ENCODE assay signal across 37 cellular contexts in genomic region chr1:213019450-213019849, GRCh38. TPM values are rescaled to one million over a fixed set of nuclear protein-coding genes. Genes with fewer than 3 reads are reported as not detected.
DNase-seq lines count a peak whose midpoint lies in the region; ATAC-seq, FAIRE-seq and TF ChIP-seq lines count a peak whose summit lies in the region.
"Had no signal": no experiment of that assay in that cellular context is flagged by ENCODE, and none has a peak within 500 bp of the region (broad histone marks: within the 10 kb centered on the region; RNA-seq: fewer than 3 reads in every experiment).

No MANE protein-coding gene starts in this region.

- peaks cover 10% of the 10 kb centered on the region for H3K4me1 Mint-ChIP-seq in T-helper 17 cell

- H3K27me3 ChIP-seq in HepG2 (ENCODE audit: control insufficient read depth in 1 of 2, insufficient read depth in 2 of 2, low read length in 2 of 2), result peaks cover 0 to 3% of the 10 kb centered on the region in 2 experiments; a peak in 1 of 5 replicates
- H3K27me3 ChIP-seq in right lobe of liver, result no peaks in the 10 kb centered on the region
- no peaks in the 10 kb centered on the region for H3K27me3 ChIP-seq in PC-3 (ENCODE audit: low read length)
- no peaks in the 10 kb centered on the region for H3K27me3 ChIP-seq in K562 (ENCODE audit: control insufficient read depth in 2 of 2, insufficient read depth in 2 of 2, low read length in 2 of 2)
- H3K27me3 ChIP-seq in esophagus squamous epithelium, result peaks cover 0 to 18% (median 0%) of the 10 kb centered on the region in 4 donors
- H3K27me3 ChIP-seq: BE2C; BLaER1; BLaER1 treated with 17β-estradiol and CSF1 and Interleukin-3, amounts not matched to agents 10 nM and 100 nM had no signal

- FAIRE-seq in HepG2 (lab: Jason Lieb, UNC) (no peak), K562 (lab: Jason Lieb, UNC) (no peak)
- FAIRE-seq: A204.1, A549, D721Med had no signal

- in situ Hi-C loops in HepG2 (cut with HindIII; ENCODE audit: extremely low pct_ligation_motif_present, low pct_unique_long_range_greater_than_20kb) (no loop called here), K562 (cut with MboI) (no loop called here)

- H3K9me2 ChIP-seq in PC-3 (replicated peaks; ENCODE audit: low read length), result no peaks in the 10 kb centered on the region

- H3K9ac ChIP-seq in HepG2 (ENCODE audit: insufficient read depth, low read depth, low read length) (no peak overlapping the region), PC-3 (ENCODE audit: low read length) (no peak overlapping the region), K562 (ENCODE audit: insufficient read depth in 1 of 2, low read depth in 2 of 2, low read length in 2 of 2) (no peak overlapping the region)
- H3K9ac ChIP-seq: BLaER1; BLaER1 treated with 17β-estradiol and CSF1 and Interleukin-3, amounts not matched to agents 10 nM and 100 nM had no signal

- H2AFZ ChIP-seq in HepG2 (ENCODE audit: low read length) (no peak overlapping the region), PC-3 (ENCODE audit: low read length) (no peak overlapping the region), K562 (ENCODE audit: low read depth, low read length) (no peak overlapping the region)

- TF ChIP-seq POLR2A in HepG2 (IDR thresholded peaks at IDR 0.05; ENCODE audit: insufficient read depth in 1 of 2, low read depth in 2 of 2, low read length in 2 of 2) (no peak), right lobe of liver (IDR thresholded peaks at IDR 0.05) (no peak), K562 (conservative IDR thresholded peaks at IDR 0.05) (no peak), esophagus squamous epithelium (IDR thresholded peaks at IDR 0.05) (no peak)

- intact Hi-C loops in HepG2 (cut with micrococcal nuclease; ENCODE audit: unreplicated experiment) (loop anchor here (5.0 kb wide), 1 partner anchor 33 kb away; the partner anchor contains the start of gene RPS6KC1), right lobe of liver (cut with DNase I) (no loop called here), PC-3 (cut with micrococcal nuclease) (loop anchor here (1.0 to 5.0 kb wide), 4 partner anchors 51 to 532 kb away; partner anchors contain the start of gene FLVCR1), K562 (cut with micrococcal nuclease) (no loop called here), esophagus squamous epithelium (cut with DNase I) (no loop called here)

- peaks cover 8% of the 10 kb centered on the region for H3K79me2 ChIP-seq in HepG2 (ENCODE audit: insufficient read depth, low read length)
- peaks cover 7% of the 10 kb centered on the region for H3K79me2 ChIP-seq in PC-3 (ENCODE audit: low read length)
- H3K79me2 ChIP-seq in K562 (ENCODE audit: control insufficient read depth, insufficient read depth, low read length), result peaks cover 8% of the 10 kb centered on the region

- peaks cover 10% of the 10 kb centered on the region for H3F3A ChIP-seq in PC-3 (ENCODE audit: low read length, unreplicated experiment)

- H3K27ac Mint-ChIP-seq in T-helper 17 cell, result no peak overlapping the region
- H3K27ac Mint-ChIP-seq: B cell; CD14-positive monocyte; CD4-positive, alpha-beta memory T cell; CD4-positive, alpha-beta T cell; CD4-positive, CD25-positive, alpha-beta regulatory T cell; CD8-positive, alpha-beta T cell had no signal

- no peaks in the 10 kb centered on the region for H3K9me1 ChIP-seq in K562 (ENCODE audit: control insufficient read depth, insufficient read depth, low read length)

- H3K4me1 ChIP-seq in HepG2 (ENCODE audit: insufficient read depth, low read length) (peaks cover 16% of the 10 kb centered on the region), right lobe of liver (peaks cover 0 to 3% (median under 1%) of the 10 kb centered on the region in 4 donors), PC-3 (ENCODE audit: insufficient read depth, low read length) (peaks cover 33% of the 10 kb centered on the region), K562 (replicated peaks in 1 of 2; ENCODE audit: control insufficient read depth in 2 of 2, insufficient read depth in 2 of 2, low read length in 2 of 2) (peaks cover 14 to 15% of the 10 kb centered on the region in 2 experiments), esophagus squamous epithelium (peaks cover 0 to 10% (median under 1%) of the 10 kb centered on the region in 3 donors)
- H3K4me1 ChIP-seq: BE2C, Caco-2 had no signal

- ATAC-seq in HepG2 (no peak), right lobe of liver (no peak), PC-3 (no peak), T-helper 17 cell (no peak), K562 (no peak)
- ATAC-seq: A549; CD8-positive, alpha-beta T cell had no signal

- no peak overlapping the region for H3K4me2 ChIP-seq in HepG2 (ENCODE audit: low read depth, low read length)
- H3K4me2 ChIP-seq in PC-3 (ENCODE audit: low read length), result peak overlapping the region; percentile 12; the same call in 1 of the 2 replicates
- H3K4me2 ChIP-seq in K562 (ENCODE audit: insufficient read depth, low read length), result no peak overlapping the region
- H3K4me2 ChIP-seq: A549; BLaER1; BLaER1 treated with 17β-estradiol and CSF1 and Interleukin-3, amounts not matched to agents 10 nM and 100 nM had no signal

- BruUV-seq in HepG2 (replicated peaks; lab: Mats Ljungman, UMichigan) (no TSS peak), PC-3 (replicated peaks; lab: Mats Ljungman, UMichigan) (no TSS peak), K562 (replicated peaks; lab: Mats Ljungman, UMichigan) (no TSS peak)

- H3K9me3 ChIP-seq in HepG2 (ENCODE audit: low read length) (no peaks in the 10 kb centered on the region), right lobe of liver (no peaks in the 10 kb centered on the region), PC-3 (ENCODE audit: low read length) (no peaks in the 10 kb centered on the region), T-helper 17 cell (ENCODE audit: control insufficient read depth, low read length, poor library complexity, severe bottlenecking) (no peaks in the 10 kb centered on the region), K562 (replicated peaks; ENCODE audit: control insufficient read depth, insufficient read depth, low read depth, low read length) (no peaks in the 10 kb centered on the region), esophagus squamous epithelium (no peaks in the 10 kb centered on the region)
- H3K9me3 ChIP-seq: A549, BE2C, BLaER1, Caco-2 had no signal

- POLR2A ChIA-PET in HepG2 (lab: Yijun Ruan, JAX) (no interaction called here), PC-3 (lab: Charles Lee; ENCODE audit: unreplicated experiment) (interaction anchor here (0.6 kb wide), 1 partner anchor 17 kb away, joined by 3 read pairs; no protein-coding TSS in a partner anchor), K562 (lab: Yijun Ruan, JAX) (interaction anchor here (1.8 to 2.3 kb wide), 2 partner anchors 8 to 26 kb away, joined by 6 to 8 read pairs; no protein-coding TSS in a partner anchor)

- H3K4me3 Mint-ChIP-seq in T-helper 17 cell, result peak overlapping the region; percentile 2
- H3K4me3 Mint-ChIP-seq: B cell; CD4-positive, alpha-beta memory T cell; CD4-positive, alpha-beta T cell; CD8-positive, alpha-beta T cell had no signal

- no peaks in the 10 kb centered on the region for H3K36me3 ChIP-seq in HepG2 (replicated peaks in 1 of 2; ENCODE audit: control insufficient read depth in 1 of 2, insufficient read depth in 2 of 2, low read length in 2 of 2)
- H3K36me3 ChIP-seq in right lobe of liver, result no peaks in the 10 kb centered on the region
- H3K36me3 ChIP-seq in PC-3 (ENCODE audit: low read depth, low read length), result no peaks in the 10 kb centered on the region
- no peaks in the 10 kb centered on the region for H3K36me3 ChIP-seq in K562 (ENCODE audit: control insufficient read depth, insufficient read depth, low read length)
- H3K36me3 ChIP-seq in esophagus squamous epithelium, result no peaks in the 10 kb centered on the region
- H3K36me3 ChIP-seq: BE2C; BLaER1; BLaER1 treated with 17β-estradiol and CSF1 and Interleukin-3, amounts not matched to agents 10 nM and 100 nM had no signal

- H3K27ac ChIP-seq in HepG2 (ENCODE audit: extremely low read length, insufficient read depth, low read length) (no peak overlapping the region), right lobe of liver (no peak overlapping the region), PC-3 (ENCODE audit: low read length) (no peak overlapping the region), K562 (ENCODE audit: extremely low read depth, low read depth, low read length) (no peak overlapping the region), esophagus squamous epithelium (no peak overlapping the region)
- H3K27ac ChIP-seq: 22Rv1; A549; BLaER1; BLaER1 treated with 17β-estradiol and CSF1 and Interleukin-3, amounts not matched to agents 10 nM and 100 nM; C4-2B had no signal

- H3K4me3 ChIP-seq in HepG2 (replicated peaks in 1 of 3; ENCODE audit: insufficient read depth in 1 of 3, low read depth in 2 of 3, low read length in 3 of 3), result no peak overlapping the region
- H3K4me3 ChIP-seq in right lobe of liver, result no peak overlapping the region
- no peak overlapping the region for H3K4me3 ChIP-seq in PC-3 (ENCODE audit: low read length)
- H3K4me3 ChIP-seq in K562, result no peak overlapping the region
- H3K4me3 ChIP-seq in esophagus squamous epithelium, result no peak overlapping the region
- H3K4me3 ChIP-seq: A549; BLaER1; BLaER1 treated with 17β-estradiol and CSF1 and Interleukin-3, amounts not matched to agents 10 nM and 100 nM had no signal

- 28% methylated on average over 4 of the region's 4 CpGs for WGBS in HepG2 (ENCODE audit: low lambda C conversion rate)
- WGBS in right lobe of liver (ENCODE audit: insufficient coverage, low coverage, low lambda C conversion rate, missing lambda C conversion rate), result 71% methylated on average over 4 of the region's 4 CpGs
- WGBS in K562 (ENCODE audit: insufficient coverage, low coverage, missing lambda C conversion rate), result 63% methylated on average over 4 of the region's 4 CpGs
- 83 to 91% methylated on average over 4 of the region's 4 CpGs for WGBS in esophagus squamous epithelium, 2 donors

- no peak for DNase-seq in HepG2 (ENCODE audit: low spot score)
- DNase-seq in right lobe of liver, result no peak
- no peak for DNase-seq in PC-3
- DNase-seq in T-helper 17 cell, result no peak
- no peak for DNase-seq in K562 (ENCODE audit: extremely low read depth in 1 of 4, low spot score in 3 of 4)
- DNase-seq in NCI-H526 treated with DMSO at 0.1 percent for 48 hours (lab: John Stamatoyannopoulos, UW), result no peak
- DNase-seq in esophagus squamous epithelium (lab: John Stamatoyannopoulos, UW), result no peak
- no peak for DNase-seq in NCI-H446 (lab: John Stamatoyannopoulos, UW)
- DNase-seq: 8988T; ACHN; AML-193; BE2C; C1 segment of cervical spinal cord; Caco-2; Calu3; CD4-positive, alpha-beta memory T cell; CD4-positive, alpha-beta T cell; CD4-positive, CD25-positive, alpha-beta regulatory T cell; CD8-positive, alpha-beta memory T cell; CD8-positive, alpha-beta T cell; COR-L47; DMS 273 treated with DMSO at 0.1 percent for 48 hours; DMS153; DMS53; DMS79; DMS79 treated with DMSO at 0.1 percent for 48 hours; DND-41; EL had no signal

- H4K20me1 ChIP-seq in HepG2 (ENCODE audit: insufficient read depth, low read length) (no peaks in the 10 kb centered on the region), PC-3 (ENCODE audit: low read length) (no peaks in the 10 kb centered on the region), K562 (replicated peaks; ENCODE audit: control insufficient read depth, insufficient read depth, low read length) (no peaks in the 10 kb centered on the region)
- H4K20me1 ChIP-seq: BLaER1; BLaER1 treated with 17β-estradiol and CSF1 and Interleukin-3, amounts not matched to agents 10 nM and 100 nM had no signal

- TF ChIP-seq EP300 in HepG2 (IDR thresholded peaks at IDR 0.05; ENCODE audit: low read depth in 2 of 2, low read length in 2 of 2), result no peak
- TF ChIP-seq EP300 in HepG2 (CRISPR knock-in tag; IDR thresholded peaks at IDR 0.05; ENCODE audit: borderline replicate concordance), result no peak
- no peak for TF ChIP-seq EP300 in K562 (IDR thresholded peaks at IDR 0.05; ENCODE audit: low read length)

- H3K27me3 Mint-ChIP-seq in T-helper 17 cell, result peaks cover 11% of the 10 kb centered on the region

- H3K36me3 Mint-ChIP-seq in T-helper 17 cell (ENCODE audit: low read depth), result peaks cover 3% of the 10 kb centered on the region
- H3K36me3 Mint-ChIP-seq: CD14-positive monocyte; CD4-positive, CD25-positive, alpha-beta regulatory T cell had no signal

- TF ChIP-seq CTCF in HepG2 (CRISPR knock-in tag; IDR thresholded peaks at IDR 0.05) (no peak), right lobe of liver (IDR thresholded peaks at IDR 0.05) (no peak), PC-3 (conservative IDR thresholded peaks at IDR 0.05; ENCODE audit: low read depth, low read length) (no peak), K562 (IDR thresholded peaks at IDR 0.05 in 2 of 3, conservative IDR thresholded peaks at IDR 0.05 in 1 of 3; ENCODE audit: insufficient read depth in 2 of 3, low read depth in 1 of 3, low read length in 3 of 3) (no peak), esophagus squamous epithelium (IDR thresholded peaks at IDR 0.05) (no peak)

- CTCF ChIA-PET in HepG2 (lab: Yijun Ruan, JAX; ENCODE audit: low intra/inter-chr PET ratio, low total read pairs), result no interaction called here
- CTCF ChIA-PET in PC-3 (lab: Charles Lee), result no interaction called here
- CTCF ChIA-PET in K562 (lab: Yijun Ruan, JAX; ENCODE audit: low intra/inter-chr PET ratio), result no interaction called here

- TF ChIP-seq RAD21 in HepG2 (CRISPR knock-in tag; IDR thresholded peaks at IDR 0.05) (no peak), K562 (CRISPR knock-in tag; conservative IDR thresholded peaks at IDR 0.05 in 1 of 2, IDR thresholded peaks at IDR 0.05 in 1 of 2) (no peak)

RNA-seq across cellular contexts. Expression of gene ANGEL2, which starts 3.8 kb away (rescaled TPM):
- total RNA-seq in HepG2 (2016; rRNA removed; fragmentation: Illumina TruSeq; extraction: Trizol) (23.5 and 25.4 TPM in 2 replicates), right lobe of liver (10 to 100 TPM; 12.1 to 23.2 (median 15.2) TPM), PC-3 (2014; rRNA removed) (27.0 and 36.8 TPM in 2 replicates), T-helper 17 cell (10 to 100 TPM; 47.3 to 55.3 TPM), K562 (2014; rRNA removed) (29.3 and 29.9 TPM in 2 replicates), K562 (2014; rRNA removed; fragmentation: Illumina TruSeq; extraction: Trizol) (30.1 and 32.8 TPM in 2 replicates), K562 (2015; rRNA removed; fragmentation: Illumina TruSeq; extraction: Trizol) (29.7 and 33.6 TPM in 2 replicates), K562 (2021) (26.2 and 27.1 TPM in 2 replicates), esophagus squamous epithelium (10 to 100 TPM; 15.8 to 48.3 (median 31.3) TPM)
- 4.1 and 4.6 TPM in 2 replicates for total RNA-seq in HepG2 (2016; cell fraction: cytosol; rRNA removed; fragmentation: Illumina TruSeq; extraction: Trizol; ENCODE audit: low read depth)
- 25.7 and 27.0 TPM in 2 replicates for total RNA-seq in HepG2 (2016; cell fraction: insoluble cytoplasmic fraction; rRNA removed; fragmentation: Illumina TruSeq; extraction: Trizol)
- 10.9 and 11.4 TPM in 2 replicates for total RNA-seq in HepG2 (2016; cell fraction: membrane; rRNA removed; fragmentation: Illumina TruSeq; extraction: Trizol)
- total RNA-seq in HepG2 (2016; cell fraction: nucleus; rRNA removed; fragmentation: Illumina TruSeq; extraction: Trizol), result 28.4 and 28.9 TPM in 2 replicates
- polyA plus RNA-seq in HepG2 (2011; rRNA removed) (11.8 and 12.3 TPM in 2 replicates), K562 (2011; rRNA removed) (30.8 and 34.6 TPM in 2 replicates), K562 (2014; fragmentation: Illumina TruSeq; extraction: Trizol) (15.4 and 16.9 TPM in 2 replicates), K562 (2014; fragmentation: Nextera tagmentation; extraction: Ambion mirVana) (10 to 100 TPM in 1 of 2 experiments, 1 to 10 TPM in 1; 6.8 to 10.9 TPM), K562 (2014; rRNA removed) (16.2 and 22.3 TPM in 2 replicates)
- polyA plus RNA-seq in HepG2 (2011; cell fraction: cytosol; rRNA removed), result 3.8 and 5.1 TPM in 2 replicates
- polyA plus RNA-seq in HepG2 (2011; cell fraction: nucleus; rRNA removed), result 16.5 and 17.0 TPM in 2 replicates
- 7.2 and 10.1 TPM in 2 replicates for polyA plus RNA-seq in HepG2 (2012)
- polyA plus RNA-seq in HepG2 (2016; cell fraction: cytosol; fragmentation: Illumina TruSeq; extraction: Trizol; ENCODE audit: low read depth), result 1.8 and 2.6 TPM in 2 replicates
- polyA plus RNA-seq in HepG2 (2016; cell fraction: insoluble cytoplasmic fraction; fragmentation: Illumina TruSeq; extraction: Trizol; ENCODE audit: low read depth), result 14.1 and 16.7 TPM in 2 replicates
- 5.3 and 5.4 TPM in 2 replicates for polyA plus RNA-seq in HepG2 (2016; cell fraction: membrane; fragmentation: Illumina TruSeq; extraction: Trizol; ENCODE audit: low read depth)
- 31.7 and 35.2 TPM in 2 replicates for polyA plus RNA-seq in HepG2 (2016; cell fraction: nucleus; fragmentation: Illumina TruSeq; extraction: Trizol; ENCODE audit: insufficient read depth, low read depth)
- 13.9 and 25.5 TPM in 2 replicates for polyA minus RNA-seq in HepG2 (2011; rRNA and poly(A)+ RNA removed; ENCODE audit: low replicate concordance)
- polyA minus RNA-seq in HepG2 (2011; cell fraction: cytosol; rRNA and poly(A)+ RNA removed), result 9.9 and 15.3 TPM in 2 replicates
- 44.5 and 48.6 TPM in 2 replicates for polyA minus RNA-seq in HepG2 (2011; cell fraction: nucleus; rRNA and poly(A)+ RNA removed)
- total RNA-seq in K562 (2011; cell fraction: chromatin; rRNA removed; ENCODE audit: low replicate concordance), result 60.7 and 192 TPM in 2 replicates
- 31.0 and 45.0 TPM in 2 replicates for total RNA-seq in K562 (2011; cell fraction: nucleolus; rRNA removed)
- 76.8 and 89.8 TPM in 2 replicates for total RNA-seq in K562 (2011; cell fraction: nucleoplasm; rRNA removed)
- polyA plus RNA-seq in K562 (2011; cell fraction: cytosol; rRNA removed), result 9.6 and 17.6 TPM in 2 replicates
- 35.0 and 44.6 TPM in 2 replicates for polyA plus RNA-seq in K562 (2011; cell fraction: nucleus; rRNA removed)
- 13.0 and 16.1 TPM in 2 replicates for polyA plus RNA-seq in K562 (2012)
- polyA minus RNA-seq in K562 (2011; rRNA and poly(A)+ RNA removed), result 44.7 and 66.2 TPM in 2 replicates
- 15.6 and 22.8 TPM in 2 replicates for polyA minus RNA-seq in K562 (2011; cell fraction: cytosol; rRNA and poly(A)+ RNA removed)
- 45.0 and 63.1 TPM in 2 replicates for polyA minus RNA-seq in K562 (2011; cell fraction: nucleus; rRNA and poly(A)+ RNA removed)

RNA-seq across cellular contexts. Expression of gene RPS6KC1, which starts 31.6 kb away (rescaled TPM):
- total RNA-seq in HepG2 (2016; rRNA removed; fragmentation: Illumina TruSeq; extraction: Trizol), result 25.2 and 30.6 TPM in 2 replicates
- total RNA-seq in HepG2 (2016; cell fraction: cytosol; rRNA removed; fragmentation: Illumina TruSeq; extraction: Trizol; ENCODE audit: low read depth), result 39.4 and 53.1 TPM in 2 replicates
- total RNA-seq in HepG2 (2016; cell fraction: insoluble cytoplasmic fraction; rRNA removed; fragmentation: Illumina TruSeq; extraction: Trizol), result 24.8 and 28.9 TPM in 2 replicates
- 18.5 and 21.9 TPM in 2 replicates for total RNA-seq in HepG2 (2016; cell fraction: membrane; rRNA removed; fragmentation: Illumina TruSeq; extraction: Trizol)
- total RNA-seq in HepG2 (2016; cell fraction: nucleus; rRNA removed; fragmentation: Illumina TruSeq; extraction: Trizol), result 38.8 TPM in 2 replicates
- polyA plus RNA-seq in HepG2 (2011; rRNA removed), result 11.0 and 11.9 TPM in 2 replicates
- 3.5 and 6.8 TPM in 2 replicates for polyA plus RNA-seq in HepG2 (2011; cell fraction: cytosol; rRNA removed)
- 15.1 and 26.2 TPM in 2 replicates for polyA plus RNA-seq in HepG2 (2011; cell fraction: nucleus; rRNA removed)
- 10.2 and 11.2 TPM in 2 replicates for polyA plus RNA-seq in HepG2 (2012)
- polyA plus RNA-seq in HepG2 (2016; cell fraction: cytosol; fragmentation: Illumina TruSeq; extraction: Trizol; ENCODE audit: low read depth), result 1.5 and 1.6 TPM in 2 replicates
- polyA plus RNA-seq in HepG2 (2016; cell fraction: insoluble cytoplasmic fraction; fragmentation: Illumina TruSeq; extraction: Trizol; ENCODE audit: low read depth), result 18.1 and 19.9 TPM in 2 replicates
- polyA plus RNA-seq in HepG2 (2016; cell fraction: membrane; fragmentation: Illumina TruSeq; extraction: Trizol; ENCODE audit: low read depth), result 5.5 and 6.1 TPM in 2 replicates
- polyA plus RNA-seq in HepG2 (2016; cell fraction: nucleus; fragmentation: Illumina TruSeq; extraction: Trizol; ENCODE audit: insufficient read depth, low read depth), result 17.8 and 19.0 TPM in 2 replicates
- 9.5 TPM in 2 replicates for polyA minus RNA-seq in HepG2 (2011; rRNA and poly(A)+ RNA removed; ENCODE audit: low replicate concordance)
- 10.9 and 15.5 TPM in 2 replicates for polyA minus RNA-seq in HepG2 (2011; cell fraction: cytosol; rRNA and poly(A)+ RNA removed)
- 102 and 106 TPM in 2 replicates for polyA minus RNA-seq in HepG2 (2011; cell fraction: nucleus; rRNA and poly(A)+ RNA removed)
- total RNA-seq in right lobe of liver, result 1 to 10 TPM; 7.7 to 9.1 (median 8.4) TPM
- 21.1 and 22.3 TPM in 2 replicates for total RNA-seq in PC-3 (2014; rRNA removed)
- total RNA-seq in T-helper 17 cell, result 1 to 10 TPM; 8.9 to 9.4 TPM
- 50.3 and 199 TPM in 2 replicates for total RNA-seq in K562 (2011; cell fraction: chromatin; rRNA removed; ENCODE audit: low replicate concordance)
- total RNA-seq in K562 (2011; cell fraction: nucleolus; rRNA removed), result 24.5 and 42.1 TPM in 2 replicates
- 77.2 and 100 TPM in 2 replicates for total RNA-seq in K562 (2011; cell fraction: nucleoplasm; rRNA removed)
- total RNA-seq in K562 (2014; rRNA removed), result 22.0 and 23.6 TPM in 2 replicates
- total RNA-seq in K562 (2014; rRNA removed; fragmentation: Illumina TruSeq; extraction: Trizol), result 33.2 and 36.7 TPM in 2 replicates
- 30.5 and 34.6 TPM in 2 replicates for total RNA-seq in K562 (2015; rRNA removed; fragmentation: Illumina TruSeq; extraction: Trizol)
- 20.0 and 22.0 TPM in 2 replicates for total RNA-seq in K562 (2021)
- 22.1 and 32.8 TPM in 2 replicates for polyA plus RNA-seq in K562 (2011; rRNA removed)
- polyA plus RNA-seq in K562 (2011; cell fraction: cytosol; rRNA removed), result 4.9 and 9.6 TPM in 2 replicates
- polyA plus RNA-seq in K562 (2011; cell fraction: nucleus; rRNA removed), result 31.7 and 48.5 TPM in 2 replicates
- polyA plus RNA-seq in K562 (2012), result 14.2 and 18.0 TPM in 2 replicates
- polyA plus RNA-seq in K562 (2014; fragmentation: Illumina TruSeq; extraction: Trizol), result 17.0 and 20.9 TPM in 2 replicates
- polyA plus RNA-seq in K562 (2014; fragmentation: Nextera tagmentation; extraction: Ambion mirVana), result 1 to 10 TPM; 4.3 to 7.6 TPM
- polyA plus RNA-seq in K562 (2014; rRNA removed), result 15.5 and 16.4 TPM in 2 replicates
- 66.6 and 66.8 TPM in 2 replicates for polyA minus RNA-seq in K562 (2011; rRNA and poly(A)+ RNA removed)
- polyA minus RNA-seq in K562 (2011; cell fraction: cytosol; rRNA and poly(A)+ RNA removed), result 15.3 and 18.1 TPM in 2 replicates
- polyA minus RNA-seq in K562 (2011; cell fraction: nucleus; rRNA and poly(A)+ RNA removed), result 61.1 and 83.0 TPM in 2 replicates
- 10 to 100 TPM in 3 of 4 donors, 1 to 10 TPM in 1; 7.4 to 16.8 (median 13.7) TPM for total RNA-seq in esophagus squamous epithelium

Comparison
In these comparisons a context has a peak if more than half of its experiments do, and no peak if none do; other contexts are left out.
1. intact Hi-C loops: an anchor here in HepG2 (5.0 kb wide) and PC-3 (1.0 to 5.0 kb wide); none called in right lobe of liver, K562 and esophagus squamous epithelium.
2. Of the 241 proteins assayed by ChIP-seq in both HepG2 and K562: peak only in HepG2: RNF2; only in K562: ZNF512; in both: none; in neither: 238; mixed calls (peak in some experiments, not most) for 1.